ENCODE assay signal across 6 cellular contexts in genomic region chr9:137579259-137579604, GRCh38. TPM values are rescaled to one million over a fixed set of nuclear protein-coding genes. Genes with fewer than 3 reads are reported as not detected.
A peak's percentile ranks its signal among the peaks of the same experiment; 100 is the strongest.
DNase-seq lines count a peak whose midpoint lies in the region; TF ChIP-seq lines count a peak whose summit lies in the region.

No MANE protein-coding gene starts in this region.

- peaks cover 8% of the 10 kb centered on the region in 2 donors for H3K4me1 ChIP-seq in breast epithelium
- peaks cover 12% of the 10 kb centered on the region for H3K4me1 ChIP-seq in neuron (ENCODE audit: insufficient read depth, low read length)

- H3K36me3 Mint-ChIP-seq in HFFc6 (ENCODE audit: low read depth), result peaks cover 18% of the 10 kb centered on the region

- peak overlapping the region; percentile 83 for H3K27ac Mint-ChIP-seq in HFFc6

- TF ChIP-seq CTCF in HFFc6 (IDR thresholded peaks at IDR 0.05) (peak; percentile 59; the same call in 1 of the 2 replicates), breast epithelium (IDR thresholded peaks at IDR 0.05) (no peak)

- no peak for DNase-seq in HFFc6
- no peak for DNase-seq in breast epithelium (ENCODE audit: low spot score in 2 of 2)
- DNase-seq in NCI-H345 treated with DMSO at 0.1 percent for 48 hours (lab: John Stamatoyannopoulos, UW; ENCODE audit: unreplicated experiment), result no peak
- no peak for DNase-seq in SIG-M5 (lab: John Stamatoyannopoulos, UW)
- DNase-seq in superior temporal gyrus (ENCODE audit: extremely low spot score), result no peak

- peaks cover 33% of the 10 kb centered on the region for H3K4me1 Mint-ChIP-seq in HFFc6 (ENCODE audit: low read depth)

- H3K27ac ChIP-seq in breast epithelium, result peak overlapping the region; percentile 70 to 78

- H2AFZ ChIP-seq in neuron (ENCODE audit: low read depth, low read length), result peak overlapping the region; percentile 73

- no peak for TF ChIP-seq POLR2A in breast epithelium (IDR thresholded peaks at IDR 0.05)

- H3K9me3 ChIP-seq in breast epithelium (no peaks in the 10 kb centered on the region), neuron (ENCODE audit: low read length) (no peaks in the 10 kb centered on the region)

- H3K27me3 ChIP-seq in breast epithelium (no peaks in the 10 kb centered on the region), neuron (ENCODE audit: insufficient read depth, low read length) (no peaks in the 10 kb centered on the region)

- no peaks in the 10 kb centered on the region for H3K36me3 ChIP-seq in breast epithelium
- peaks cover 45% of the 10 kb centered on the region for H3K36me3 ChIP-seq in neuron (ENCODE audit: insufficient read depth, low read length)

- H3K9me3 Mint-ChIP-seq in HFFc6, result no peaks in the 10 kb centered on the region

- peak overlapping the region; percentile 92 for H3K4me3 Mint-ChIP-seq in HFFc6

- peaks cover 3% of the 10 kb centered on the region for H3K27me3 Mint-ChIP-seq in HFFc6 (ENCODE audit: insufficient read depth)

- peak overlapping the region; percentile 66 to 96 (median 78) for H3K4me3 ChIP-seq in breast epithelium
- peak overlapping the region; percentile 86 for H3K4me3 ChIP-seq in neuron (ENCODE audit: low read length)

- intact Hi-C loops in breast epithelium (cut with DNase I; ENCODE audit: low total_unique reads), result no loop called here

RNA-seq across cellular contexts. Expression of gene DPH7, which starts 0.5 kb away (rescaled TPM):
- 10 to 100 TPM; 18.2 to 20.7 (median 20.1) TPM for total RNA-seq in HFFc6 (2021; fragmentation: NEBNext Ultra II Directional; extraction: Animal tissue kit (Norgen Biotek cat#: 25700))
- total RNA-seq in breast epithelium, result 10 to 100 TPM; 23.4 to 47.5 (median 45.1) TPM

RNA-seq across cellular contexts. Expression of gene ZMYND19, which starts 11.1 kb away (rescaled TPM):
- total RNA-seq in HFFc6 (2021; fragmentation: NEBNext Ultra II Directional; extraction: Animal tissue kit (Norgen Biotek cat#: 25700)), result 10 to 100 TPM; 23.9 to 34.4 (median 25.4) TPM
- 10 to 100 TPM in 2 of 3 donors, 1 to 10 TPM in 1; 9.4 to 17.7 (median 16.5) TPM for total RNA-seq in breast epithelium

RNA-seq across cellular contexts. Expression of gene ARRDC1, which starts 26.3 kb away (rescaled TPM):
- total RNA-seq in HFFc6 (2021; fragmentation: NEBNext Ultra II Directional; extraction: Animal tissue kit (Norgen Biotek cat#: 25700)), result 10 to 100 TPM; 15.9 to 18.2 (median 17.1) TPM
- total RNA-seq in breast epithelium, result 100 to 1,000 TPM in 1 of 3 donors, 10 to 100 TPM in 2; 23.8 to 122 (median 57.0) TPM

RNA-seq across cellular contexts. Expression of gene MRPL41, which starts 27.6 kb away (rescaled TPM):
- 10 to 100 TPM; 48.4 to 67.7 (median 57.3) TPM for total RNA-seq in HFFc6 (2021; fragmentation: NEBNext Ultra II Directional; extraction: Animal tissue kit (Norgen Biotek cat#: 25700))
- total RNA-seq in breast epithelium, result 10 to 100 TPM; 45.4 to 71.8 (median 65.4) TPM

RNA-seq across cellular contexts. Expression of gene PNPLA7, which starts 29.0 kb away (rescaled TPM):
- under 1 TPM; 0.20 to 0.90 (median 0.52) TPM for total RNA-seq in HFFc6 (2021; fragmentation: NEBNext Ultra II Directional; extraction: Animal tissue kit (Norgen Biotek cat#: 25700))
- total RNA-seq in breast epithelium, result 10 to 100 TPM; 17.3 to 18.7 (median 17.7) TPM
